Comparison of ENCODE assay signal across 16 cellular contexts in genomic region chr4:173517781-173518371, GRCh38. TPM values are rescaled to one million over a fixed set of nuclear protein-coding genes. Genes with fewer than 3 reads are reported as not detected.
DNase-seq lines count a peak whose midpoint lies in the region; ATAC-seq and TF ChIP-seq lines count a peak whose summit lies in the region.
"Had no signal": no experiment of that assay in that cellular context is flagged by ENCODE, and none has a peak within 500 bp of the region (broad histone marks: within the 10 kb centered on the region; RNA-seq: fewer than 3 reads in every experiment).

No MANE protein-coding gene starts in this region.

- H3K36me3 ChIP-seq in mesenchymal stem cell (ENCODE audit: control insufficient read depth in 1 of 2, insufficient read depth in 2 of 2, low read depth in 1 of 2, low read length in 2 of 2) (no peaks in the 10 kb centered on the region), transverse colon (no peaks in the 10 kb centered on the region)
- H3K36me3 ChIP-seq: ovary, SJSA1 had no signal

- peak overlapping the region; percentile 86 for H3K18ac ChIP-seq in mesenchymal stem cell (ENCODE audit: low read depth in 1 of 2, low read length in 2 of 2)

- H3K4me1 ChIP-seq in mesenchymal stem cell (ENCODE audit: control insufficient read depth, insufficient read depth, low read depth, low read length) (peaks cover 32% of the 10 kb centered on the region), transverse colon (peaks cover 4 to 58% (median 31%) of the 10 kb centered on the region in 4 donors)

- WGBS in mesenchymal stem cell, result 2% methylated on average over 17 of the region's 24 CpGs
- WGBS in transverse colon (ENCODE audit: low coverage in 1 of 2), 2 donors, result 11 to 22% methylated on average over 8 to 24 of the region's 24 CpGs

- H3K27ac ChIP-seq in mesenchymal stem cell (ENCODE audit: low read length, poor library complexity, severe bottlenecking), result no peak overlapping the region
- peak overlapping the region; percentile 82 to 95 (median 89) for H3K27ac ChIP-seq in transverse colon
- H3K27ac ChIP-seq: SJSA1 had no signal

- H3K4ac ChIP-seq in mesenchymal stem cell (ENCODE audit: low read depth in 1 of 2, low read length in 2 of 2), result peak overlapping the region; percentile 6 to 82

- peaks cover 0 to 99% of the 10 kb centered on the region in 2 experiments for H3K27me3 ChIP-seq in mesenchymal stem cell (ENCODE audit: control insufficient read depth in 1 of 2, insufficient read depth in 1 of 2, low read length in 2 of 2)
- H3K27me3 ChIP-seq in transverse colon, result peaks cover 100% of the 10 kb centered on the region
- H3K27me3 ChIP-seq: ovary had no signal

- no peak for TF ChIP-seq EP300 in transverse colon (IDR thresholded peaks at IDR 0.05; ENCODE audit: low read depth)

- intact Hi-C loops in transverse colon (cut with DNase I; ENCODE audit: low total_unique reads), result loop anchor here (5.0 kb wide), 2 partner anchors 474 to 639 kb away; no protein-coding TSS in a partner anchor

- peak overlapping the region; percentile 96 for H2BK120ac ChIP-seq in mesenchymal stem cell (ENCODE audit: low read depth, low read length)

- no peak overlapping the region for H2AFZ ChIP-seq in mesenchymal stem cell (ENCODE audit: low read depth, low read length)

- H3K4me2 ChIP-seq in mesenchymal stem cell (ENCODE audit: low read length, poor library complexity, severe bottlenecking), result no peak overlapping the region

- H2BK5ac ChIP-seq in mesenchymal stem cell (ENCODE audit: low read depth, low read length, poor library complexity, severe bottlenecking), result no peak overlapping the region

- H2BK15ac ChIP-seq in mesenchymal stem cell (ENCODE audit: low read depth, poor library complexity, severe bottlenecking), result peak overlapping the region; percentile 44

- H3K23ac ChIP-seq in mesenchymal stem cell (ENCODE audit: low read length in 2 of 2), result no peak overlapping the region

- H3K79me1 ChIP-seq in mesenchymal stem cell (replicated peaks; ENCODE audit: low read length, poor library complexity, severe bottlenecking), result no peaks in the 10 kb centered on the region

- no peak overlapping the region for H3K9ac ChIP-seq in mesenchymal stem cell (ENCODE audit: low read length)

- peak overlapping the region; percentile 83 for H4K8ac ChIP-seq in mesenchymal stem cell (ENCODE audit: low read length)

- TF ChIP-seq POLR2A in transverse colon (IDR thresholded peaks at IDR 0.05), result no peak

- in situ Hi-C loops in transverse colon (cut with MboI; ENCODE audit: low pct_ligation_motif_present in 1 of 4, low pct_unique_long_range_greater_than_20kb in 1 of 4, low sequenced_read_pairs in 3 of 4), result loop anchor here (25.0 kb wide), 2 partner anchors 619 to 644 kb away; no protein-coding TSS in a partner anchor

- H3K9me3 ChIP-seq in mesenchymal stem cell (ENCODE audit: control insufficient read depth, low read length) (no peaks in the 10 kb centered on the region), transverse colon (no peaks in the 10 kb centered on the region)
- H3K9me3 ChIP-seq: ovary had no signal

- H3K4me3 ChIP-seq in fibroblast of villous mesenchyme (ENCODE audit: low read depth, low read length), result peak overlapping the region; percentile 52
- no peak overlapping the region for H3K4me3 ChIP-seq in mesenchymal stem cell (ENCODE audit: insufficient read depth in 1 of 2, low read depth in 1 of 2, low read length in 2 of 2)
- H3K4me3 ChIP-seq in transverse colon, result peak overlapping the region in 3 of 4 donors; percentile 21 to 40 (median 25)
- H3K4me3 ChIP-seq: K562, lung, SJSA1 had no signal

- no peak for ATAC-seq in GM18502 (IDR thresholded peaks at IDR 0.05; ENCODE audit: poor library complexity, unreplicated experiment)
- no peak for ATAC-seq in GM18511 (IDR thresholded peaks at IDR 0.05; ENCODE audit: unreplicated experiment)
- ATAC-seq: K562 had no signal

- TF ChIP-seq CTCF in fibroblast of villous mesenchyme (IDR thresholded peaks at IDR 0.05; ENCODE audit: insufficient read depth, low read depth, low read length) (no peak), transverse colon (IDR thresholded peaks at IDR 0.05) (no peak)

- no peak overlapping the region for H3K14ac ChIP-seq in mesenchymal stem cell (ENCODE audit: low read length in 2 of 2)

- DNase-seq in SK-N-DZ (ENCODE audit: low spot score), result peak; percentile 65
- DNase-seq in fibroblast of villous mesenchyme (ENCODE audit: low read depth), result peak; percentile 71
- DNase-seq in mesenchymal stem cell, result peak; percentile 84
- DNase-seq in transverse colon, result peak; percentile 50
- DNase-seq in DMS79 treated with DMSO at 0.1 percent for 48 hours (lab: John Stamatoyannopoulos, UW), result no peak
- DNase-seq: CD4-positive, alpha-beta T cell; NCI-H187 treated with DMSO at 0.1 percent for 48 hours; NCI-H748 treated with DMSO at 0.1 percent for 48 hours; stimulated activated CD4-positive, alpha-beta T cell treated with anti-CD3 and anti-CD28 coated beads, Interleukin-2, amount 100 ng/mL, for 48 hours; stimulated activated naive CD4-positive, alpha-beta T cell treated with Interleukin-2 at 50 U/mL for 16 hours had no signal

- peak overlapping the region; percentile 67 for H4K91ac ChIP-seq in mesenchymal stem cell (ENCODE audit: low read length)

- no peak overlapping the region for H2AK5ac ChIP-seq in mesenchymal stem cell (ENCODE audit: low read length, severe bottlenecking)

- H2BK12ac ChIP-seq in mesenchymal stem cell (ENCODE audit: low read length in 2 of 2), result peak overlapping the region in 1 of 2 experiments; percentile 57

RNA-seq across cellular contexts. Expression of gene HAND2, which starts 12.2 kb away (rescaled TPM):
- 257 and 444 TPM in 2 replicates for polyA plus RNA-seq in SK-N-DZ (2014; cell fraction: cytosol; rRNA removed)
- 378 and 426 TPM in 2 replicates for polyA plus RNA-seq in SK-N-DZ (2014; cell fraction: nucleus; rRNA removed)
- 45.4 and 71.7 TPM in 2 replicates for total RNA-seq in fibroblast of villous mesenchyme
- polyA plus RNA-seq in mesenchymal stem cell (2013, experiment 1 of 2), result 171 TPM
- 173 TPM for polyA plus RNA-seq in mesenchymal stem cell (2013, experiment 2 of 2)
- total RNA-seq in transverse colon, result 10 to 100 TPM; 24.6 to 87.6 (median 40.9) TPM
- total RNA-seq: CD4-positive, alpha-beta T cell; SJSA1 had no signal

Comparison
In these comparisons a context has a peak if more than half of its experiments do, and no peak if none do; other contexts are left out.
1. H3K4me3 ChIP-seq: peak in fibroblast of villous mesenchyme (single experiment) and transverse colon (3 of 4); none in mesenchymal stem cell (0 of 2).